ENCODE assay signal across 9 cellular contexts in the genomic region with DNA sequence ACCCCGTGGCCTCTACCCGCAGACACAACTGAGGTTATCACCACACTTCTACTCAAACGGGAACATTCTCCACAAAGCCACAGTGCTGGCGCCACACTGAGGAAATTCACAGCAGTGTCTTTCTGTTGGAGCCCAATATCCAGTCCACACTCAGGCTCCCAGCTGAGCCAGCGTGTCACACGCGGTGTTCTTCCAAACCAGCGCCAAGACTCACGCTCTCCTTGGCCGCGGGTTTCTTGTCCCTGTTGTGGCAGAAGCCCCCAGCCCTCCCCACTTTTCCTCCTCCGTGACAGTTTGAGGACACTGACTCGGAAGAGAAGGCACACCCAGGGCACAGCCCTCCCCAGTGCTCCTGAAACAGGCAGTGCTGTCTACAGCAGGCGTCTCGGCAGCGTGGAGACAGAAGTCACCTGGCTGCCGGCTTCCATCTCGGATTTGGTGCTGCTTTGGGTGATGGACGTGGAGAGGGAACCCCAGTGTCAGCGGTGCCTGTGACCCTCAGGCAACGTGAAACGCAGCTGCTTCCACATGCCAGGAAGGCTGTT. TPM values are rescaled to one million over a fixed set of nuclear protein-coding genes. Genes with fewer than 3 reads are reported as not detected.
A peak's percentile ranks its signal among the peaks of the same experiment; 100 is the strongest.
DNase-seq lines count a peak whose midpoint lies in the region; ATAC-seq and TF ChIP-seq lines count a peak whose summit lies in the region.
"Had no signal": no experiment of that assay in that cellular context is flagged by ENCODE, and none has a peak within 500 bp of the region (broad histone marks: within the 10 kb centered on the region; RNA-seq: fewer than 3 reads in every experiment).

No MANE protein-coding gene starts in this region.

- no peaks in the 10 kb centered on the region for H3K9me2 ChIP-seq in PC-3 (replicated peaks; ENCODE audit: low read length)

- H3K27ac ChIP-seq in mammary epithelial cell (ENCODE audit: insufficient read depth, low read depth, low read length) = no peak overlapping the region
- H3K27ac ChIP-seq in breast epithelium = no peak overlapping the region
- no peak overlapping the region for H3K27ac ChIP-seq in PC-3 (ENCODE audit: low read length)
- H3K27ac ChIP-seq in upper lobe of right lung = no peak overlapping the region

- H3K9me3 ChIP-seq in mammary epithelial cell (replicated peaks; ENCODE audit: insufficient read depth, low read length) (no peaks in the 10 kb centered on the region), breast epithelium (no peaks in the 10 kb centered on the region), PC-3 (ENCODE audit: low read length) (no peaks in the 10 kb centered on the region), upper lobe of right lung (no peaks in the 10 kb centered on the region)

- H3K4me1 ChIP-seq in mammary epithelial cell (ENCODE audit: insufficient read depth, low read length) (peaks cover 2% of the 10 kb centered on the region), breast epithelium (no peaks in the 10 kb centered on the region), PC-3 (ENCODE audit: insufficient read depth, low read length) (peaks cover 6% of the 10 kb centered on the region), upper lobe of right lung (peaks cover 1% of the 10 kb centered on the region)

- no peak overlapping the region for H3K4me3 ChIP-seq in mammary epithelial cell (replicated peaks in 1 of 3; ENCODE audit: insufficient read depth in 1 of 3, low read depth in 2 of 3, low read length in 3 of 3)
- H3K4me3 ChIP-seq in breast epithelium = no peak overlapping the region
- peak overlapping the region; percentile 18; the same call in 1 of the 2 replicates for H3K4me3 ChIP-seq in PC-3 (ENCODE audit: low read length)
- no peak overlapping the region for H3K4me3 ChIP-seq in upper lobe of right lung

- H3K4me2 ChIP-seq in mammary epithelial cell (ENCODE audit: insufficient read depth, low read depth, low read length) = peak overlapping the region; percentile 3
- H3K4me2 ChIP-seq in PC-3 (ENCODE audit: low read length) = peak overlapping the region; percentile 62

- H4K20me1 ChIP-seq in mammary epithelial cell (ENCODE audit: insufficient read depth, low read length) (no peaks in the 10 kb centered on the region), PC-3 (ENCODE audit: low read length) (no peaks in the 10 kb centered on the region)

- dilution Hi-C loops in mammary epithelial cell (cut with HindIII; ENCODE audit: low sequenced_read_pairs) = no loop called here

- no peaks in the 10 kb centered on the region for H3K79me2 ChIP-seq in mammary epithelial cell (ENCODE audit: insufficient read depth, low read length)
- H3K79me2 ChIP-seq in PC-3 (ENCODE audit: low read length) = no peaks in the 10 kb centered on the region

- no peaks in the 10 kb centered on the region for H3K36me3 Mint-ChIP-seq in chondrocyte (ENCODE audit: low read depth)

- CTCF ChIA-PET in mammary epithelial cell (lab: Charles Lee; ENCODE audit: low non-redundant PET) = no interaction called here
- CTCF ChIA-PET in PC-3 (lab: Charles Lee) = interaction anchor here (0.5 kb wide), 1 partner anchor 11 kb away, joined by 10 read pairs; no protein-coding TSS in a partner anchor

- no peaks in the 10 kb centered on the region for H3K36me3 ChIP-seq in mammary epithelial cell (ENCODE audit: insufficient read depth, low read length)
- H3K36me3 ChIP-seq in breast epithelium = no peaks in the 10 kb centered on the region
- no peaks in the 10 kb centered on the region for H3K36me3 ChIP-seq in PC-3 (ENCODE audit: low read depth, low read length)
- H3K36me3 ChIP-seq in upper lobe of right lung = no peaks in the 10 kb centered on the region

- no peak for DNase-seq in mammary epithelial cell
- no peak for DNase-seq in breast epithelium (ENCODE audit: low spot score in 2 of 2)
- peak; percentile 52 for DNase-seq in PC-3
- DNase-seq in chondrocyte (ENCODE audit: low spot score) = peak; percentile 63
- no peak for DNase-seq in upper lobe of right lung
- DNase-seq in hepatic stellate cell (ENCODE audit: low spot score) = no peak
- DNase-seq in COLO668 (lab: John Stamatoyannopoulos, UW; ENCODE audit: unreplicated experiment) = no peak
- DNase-seq in NCI-H2029 treated with DMSO at 0.1 percent for 48 hours (lab: John Stamatoyannopoulos, UW) = no peak
- DNase-seq: NCI-H1930 had no signal

- ATAC-seq in PC-3 (peak; percentile 39), upper lobe of right lung (peak; percentile 56)

- POLR2A ChIA-PET in PC-3 (lab: Charles Lee; ENCODE audit: unreplicated experiment) = interaction anchor here (0.7 kb wide), 1 partner anchor 120 kb away, joined by 3 read pairs; no protein-coding TSS in a partner anchor

- TF ChIP-seq CTCF in mammary epithelial cell (conservative IDR thresholded peaks at IDR 0.05 in 1 of 2, IDR thresholded peaks at IDR 0.05 in 1 of 2; ENCODE audit: extremely low read depth in 1 of 2, insufficient read depth in 1 of 2, low read depth in 1 of 2, low read length in 2 of 2) (peak in 1 of 2 donors; percentile 24), breast epithelium (IDR thresholded peaks at IDR 0.05) (no peak), PC-3 (conservative IDR thresholded peaks at IDR 0.05; ENCODE audit: low read depth, low read length) (peak; percentile 57), chondrocyte (IDR thresholded peaks at IDR 0.05) (peak; percentile 23), upper lobe of right lung (IDR thresholded peaks at IDR 0.05) (no peak)

- H3K27me3 ChIP-seq in mammary epithelial cell (ENCODE audit: insufficient read depth, low read length) (peaks cover 3% of the 10 kb centered on the region), breast epithelium (peaks cover 0 to 21% of the 10 kb centered on the region in 2 donors), PC-3 (ENCODE audit: low read length) (no peaks in the 10 kb centered on the region), upper lobe of right lung (peaks cover 16% of the 10 kb centered on the region)

- peaks cover 7% of the 10 kb centered on the region for H3K4me1 Mint-ChIP-seq in chondrocyte (ENCODE audit: low read depth)

- TF ChIP-seq POLR2A in breast epithelium (IDR thresholded peaks at IDR 0.05) = no peak

- no peak overlapping the region for H3K9ac ChIP-seq in mammary epithelial cell (ENCODE audit: insufficient read depth, low read length)
- no peak overlapping the region for H3K9ac ChIP-seq in PC-3 (ENCODE audit: low read length)

- BruUV-seq in mammary epithelial cell (replicated peaks; lab: Mats Ljungman, UMichigan) = no TSS peak
- BruUV-seq in PC-3 (replicated peaks; lab: Mats Ljungman, UMichigan) = no TSS peak

- no peaks in the 10 kb centered on the region for H3K9me3 Mint-ChIP-seq in chondrocyte (ENCODE audit: low read depth)

- H3K4me3 Mint-ChIP-seq in chondrocyte (ENCODE audit: unreplicated experiment) = no peak overlapping the region

- H2AFZ ChIP-seq in mammary epithelial cell (ENCODE audit: low read depth, low read length) = peak overlapping the region; percentile 52
- H2AFZ ChIP-seq in PC-3 (ENCODE audit: low read length) = peak overlapping the region; percentile 55

- 27% methylated on average over 21 of the region's 22 CpGs for WGBS in mammary epithelial cell (ENCODE audit: low coverage, missing lambda C conversion rate)

- H3K27me3 Mint-ChIP-seq in chondrocyte (ENCODE audit: low read depth) = no peaks in the 10 kb centered on the region

- H3K27ac Mint-ChIP-seq in chondrocyte (ENCODE audit: unreplicated experiment) = no peak overlapping the region

- intact Hi-C loops in mammary epithelial cell (cut with micrococcal nuclease) = no loop called here
- intact Hi-C loops in breast epithelium (cut with DNase I; ENCODE audit: low total_unique reads) = no loop called here
- intact Hi-C loops in PC-3 (cut with micrococcal nuclease) = no loop called here
- intact Hi-C loops in upper lobe of right lung (cut with DNase I) = no loop called here

- in situ Hi-C loops in mammary epithelial cell (cut with MboI; ENCODE audit: low sequenced_read_pairs in 2 of 2) = no loop called here

- no peaks in the 10 kb centered on the region for H3F3A ChIP-seq in PC-3 (ENCODE audit: low read length, unreplicated experiment)

RNA-seq across cellular contexts. Expression of gene AGPAT3, which starts 35.4 kb away (rescaled TPM):
- total RNA-seq in mammary epithelial cell (10 to 100 TPM; 32.5 to 35.8 TPM), breast epithelium (10 to 100 TPM; 27.2 to 35.8 (median 28.2) TPM), PC-3 (2014; rRNA removed) (76.1 and 91.9 TPM in 2 replicates), chondrocyte (43.5 to 48.1 TPM (median 45.4 TPM) in 3 replicates), upper lobe of right lung (86.0 TPM)
- polyA plus RNA-seq in mammary epithelial cell = 13.1 TPM
- 49.0 TPM for polyA minus RNA-seq in mammary epithelial cell

RNA-seq across cellular contexts. Expression of gene RRP1, which starts 40.3 kb away (rescaled TPM):
- total RNA-seq in mammary epithelial cell (10 to 100 TPM; 20.7 to 40.8 TPM), breast epithelium (10 to 100 TPM; 15.4 to 22.9 (median 16.5) TPM), PC-3 (2014; rRNA removed) (76.4 and 96.6 TPM in 2 replicates), chondrocyte (18.4 to 19.6 TPM (median 19.2 TPM) in 3 replicates), upper lobe of right lung (19.0 TPM)
- polyA plus RNA-seq in mammary epithelial cell = 21.9 TPM
- 134 TPM for polyA minus RNA-seq in mammary epithelial cell

RNA-seq across cellular contexts. Expression of gene CSTB, which starts 53.5 kb away (rescaled TPM):
- 10 to 100 TPM; 10.7 to 78.9 TPM for total RNA-seq in mammary epithelial cell
- polyA plus RNA-seq in mammary epithelial cell = 148 TPM
- 31.7 TPM for polyA minus RNA-seq in mammary epithelial cell
- 10 to 100 TPM; 12.1 to 16.8 (median 16.8) TPM for total RNA-seq in breast epithelium
- 99.2 and 151 TPM in 2 replicates for total RNA-seq in PC-3 (2014; rRNA removed)
- 56.5 to 63.6 TPM (median 57.2 TPM) in 3 replicates for total RNA-seq in chondrocyte
- 148 TPM for total RNA-seq in upper lobe of right lung

Comparison
In these comparisons a context has a peak if more than half of its experiments do, and no peak if none do; other contexts are left out.
1. DNase-seq: peak in PC-3 (single experiment) and chondrocyte (single experiment); none in mammary epithelial cell (single experiment), breast epithelium (0 of 2), upper lobe of right lung (single experiment), hepatic stellate cell (single experiment), COLO668 (single experiment) and NCI-H2029 treated with DMSO at 0.1 percent for 48 hours (single experiment).
2. CTCF ChIP-seq: peak in PC-3 (single experiment) and chondrocyte (single experiment); none in breast epithelium (0 of 3) and upper lobe of right lung (single experiment).